8 cellular contexts compared by ENCODE assay signal in genomic region chr5:96997265-96997859, GRCh38.
DNase-seq lines count a peak whose midpoint lies in the region; ATAC-seq, FAIRE-seq and TF ChIP-seq lines count a peak whose summit lies in the region.

No MANE protein-coding gene starts in this region.

- H3K4me3 ChIP-seq in pancreas, result no peak overlapping the region

- intact Hi-C loops in pancreas (cut with DNase I), result no loop called here

- TF ChIP-seq CTCF in RWPE1 (conservative IDR thresholded peaks at IDR 0.05; ENCODE audit: low read depth), result peak; percentile 66
- TF ChIP-seq CTCF in pancreas (IDR thresholded peaks at IDR 0.05), result peak in 2 of 4 donors; percentile 15 to 34

- peak; percentile 69 for DNase-seq in DMS 273 (lab: John Stamatoyannopoulos, UW; ENCODE audit: unreplicated experiment)
- DNase-seq in DMS 273 treated with DMSO at 0.1 percent for 48 hours (lab: John Stamatoyannopoulos, UW), result no peak
- peak; percentile 53 for DNase-seq in RWPE1 (ENCODE audit: low spot score)
- peak; percentile 53 to 66 for DNase-seq in erythroblast (lab: John Stamatoyannopoulos, UW)
- DNase-seq in pancreas, result no peak
- DNase-seq in activated gamma-delta T cell treated with Interleukin-2 at 50 U/mL for 16 hours, result no peak

- H3K27ac ChIP-seq in RWPE1, result no peak overlapping the region
- no peak overlapping the region for H3K27ac ChIP-seq in pancreas

- no peak for FAIRE-seq in pancreas (lab: Jason Lieb, UNC)

- CTCF ChIA-PET in RWPE1 (lab: Yijun Ruan, JAX), result interaction anchor here (0.6 to 1.6 kb wide), 14 partner anchors 8 to 1148 kb away, joined by 3 to 5 read pairs (median 4); partner anchors contain the start of gene ERAP2

- peak; percentile 73 for ATAC-seq in GM18498 (IDR thresholded peaks at IDR 0.05; ENCODE audit: unreplicated experiment)
- peak; percentile 77 for ATAC-seq in HG03378 (IDR thresholded peaks at IDR 0.05; ENCODE audit: unreplicated experiment)
- peak in 3 of 4 donors; percentile 50 to 70 (median 55) for ATAC-seq in pancreas

- no peak for TF ChIP-seq POLR2A in erythroblast (IDR thresholded peaks at IDR 0.05; ENCODE audit: low read length)

- WGBS in pancreas, 2 donors, result 58 to 66% methylated on average over 2 of the region's 2 CpGs

- POLR2A ChIA-PET in RWPE1 (lab: Yijun Ruan, JAX; ENCODE audit: low non-redundant PET), result no interaction called here

- no peaks in the 10 kb centered on the region for H3K36me3 ChIP-seq in pancreas

- no peaks in the 10 kb centered on the region for H3K9me3 ChIP-seq in pancreas

- no peaks in the 10 kb centered on the region for H3K4me1 ChIP-seq in pancreas

- no peaks in the 10 kb centered on the region for H3K27me3 ChIP-seq in pancreas

Comparison
In these comparisons a context has a peak if more than half of its experiments do, and no peak if none do; other contexts are left out.
1. DNase-seq: peak in DMS 273 (single experiment), RWPE1 (single experiment) and erythroblast (2 of 2); none in DMS 273 treated with DMSO at 0.1 percent for 48 hours (single experiment), pancreas (0 of 6) and activated gamma-delta T cell treated with Interleukin-2 at 50 U/mL for 16 hours (single experiment).
2. Peak in every context shown above with its lines, with median percentiles within 50 percentile points of each other: ATAC-seq.